Comparison of ENCODE assay signal across 8 cellular contexts in genomic region chr4:135418353-135418752, GRCh38.
DNase-seq lines count a peak whose midpoint lies in the region; ATAC-seq and TF ChIP-seq lines count a peak whose summit lies in the region.

No MANE protein-coding gene starts in this region.

- DNase-seq in AG04449 (ENCODE audit: low read depth, low spot score) (no peak), LHCN-M2 (ENCODE audit: low read depth) (peak; percentile 38), epithelial cell of esophagus (ENCODE audit: low read depth) (peak; percentile 47), posterior cingulate gyrus (no peak), NCI-H1436 (lab: John Stamatoyannopoulos, UW) (no peak)
- no peak for DNase-seq in naive thymus-derived CD4-positive, alpha-beta T cell
- DNase-seq in activated T-cell treated with anti-CD3 and anti-CD28 coated beads, Interleukin-2, amount 50 U/mL, for 72 hours, result no peak

- peaks cover 0 to 14% (median 1%) of the 10 kb centered on the region in 11 donors for H3K9me3 Mint-ChIP-seq in naive thymus-derived CD4-positive, alpha-beta T cell
- H3K9me3 Mint-ChIP-seq in activated T-cell treated with anti-CD3 and anti-CD28 coated beads, Interleukin-2, amount 50 U/mL, for 72 hours, result peaks cover 2 to 5% of the 10 kb centered on the region in 2 donors

- no peak overlapping the region for H3K4me3 ChIP-seq in AG04449 (ENCODE audit: low read depth, low read length)
- H3K4me3 ChIP-seq in epithelial cell of esophagus (ENCODE audit: low read length), result no peak overlapping the region
- H3K4me3 ChIP-seq in naive thymus-derived CD4-positive, alpha-beta T cell (ENCODE audit: low read length), result no peak overlapping the region

- no peaks in the 10 kb centered on the region for H3K4me1 ChIP-seq in naive thymus-derived CD4-positive, alpha-beta T cell (ENCODE audit: control insufficient read depth in 2 of 2, insufficient read depth in 2 of 2, low read length in 2 of 2)

- no peaks in the 10 kb centered on the region for H3K9me3 ChIP-seq in naive thymus-derived CD4-positive, alpha-beta T cell (ENCODE audit: control insufficient read depth in 2 of 3, low read length in 3 of 3)

- TF ChIP-seq CTCF in AG04449 (IDR thresholded peaks at IDR 0.05; ENCODE audit: insufficient read depth, low read length, missing control alignments) (peak; percentile 18), epithelial cell of esophagus (IDR thresholded peaks at IDR 0.05; ENCODE audit: insufficient read depth, low read depth, low read length, missing control alignments) (peak; percentile 65)

- POLR2A ChIA-PET in AG04449 (lab: Yijun Ruan, JAX), result no interaction called here
- POLR2A ChIA-PET in naive thymus-derived CD4-positive, alpha-beta T cell (lab: Charles Lee), result no interaction called here

- no peaks in the 10 kb centered on the region for H3K27me3 Mint-ChIP-seq in naive thymus-derived CD4-positive, alpha-beta T cell
- H3K27me3 Mint-ChIP-seq in activated T-cell treated with anti-CD3 and anti-CD28 coated beads, Interleukin-2, amount 50 U/mL, for 72 hours (ENCODE audit: low read depth), result no peaks in the 10 kb centered on the region

- H3K27me3 ChIP-seq in naive thymus-derived CD4-positive, alpha-beta T cell (ENCODE audit: control insufficient read depth in 2 of 2, insufficient read depth in 2 of 2, low read length in 2 of 2), result no peaks in the 10 kb centered on the region

- H3K27ac ChIP-seq in naive thymus-derived CD4-positive, alpha-beta T cell (ENCODE audit: low read depth, low read length), result no peak overlapping the region

- H3K4me3 Mint-ChIP-seq in naive thymus-derived CD4-positive, alpha-beta T cell, result no peak overlapping the region
- H3K4me3 Mint-ChIP-seq in activated T-cell treated with anti-CD3 and anti-CD28 coated beads, Interleukin-2, amount 50 U/mL, for 72 hours, result no peak overlapping the region

- H3K36me3 Mint-ChIP-seq in naive thymus-derived CD4-positive, alpha-beta T cell, result no peaks in the 10 kb centered on the region
- no peaks in the 10 kb centered on the region for H3K36me3 Mint-ChIP-seq in activated T-cell treated with anti-CD3 and anti-CD28 coated beads, Interleukin-2, amount 50 U/mL, for 72 hours (ENCODE audit: insufficient read depth in 2 of 2)

- no peaks in the 10 kb centered on the region for H3K36me3 ChIP-seq in naive thymus-derived CD4-positive, alpha-beta T cell (ENCODE audit: control insufficient read depth in 2 of 3, insufficient read depth in 3 of 3, low read length in 3 of 3)

- CTCF ChIA-PET in AG04449 (lab: Yijun Ruan, JAX), result no interaction called here
- CTCF ChIA-PET in naive thymus-derived CD4-positive, alpha-beta T cell (lab: Charles Lee), result no interaction called here

- no peaks in the 10 kb centered on the region for H3K4me1 Mint-ChIP-seq in naive thymus-derived CD4-positive, alpha-beta T cell
- no peaks in the 10 kb centered on the region for H3K4me1 Mint-ChIP-seq in activated T-cell treated with anti-CD3 and anti-CD28 coated beads, Interleukin-2, amount 50 U/mL, for 72 hours (ENCODE audit: low read depth)

- peak overlapping the region in 1 of 9 donors; percentile 25 for H3K27ac Mint-ChIP-seq in naive thymus-derived CD4-positive, alpha-beta T cell
- H3K27ac Mint-ChIP-seq in activated T-cell treated with anti-CD3 and anti-CD28 coated beads, Interleukin-2, amount 50 U/mL, for 72 hours, result no peak overlapping the region

- intact Hi-C loops in posterior cingulate gyrus (cut with DNase I), result no loop called here
- intact Hi-C loops in naive thymus-derived CD4-positive, alpha-beta T cell (cut with micrococcal nuclease), result no loop called here

- peak; percentile 65 for ATAC-seq in GM18909 (IDR thresholded peaks at IDR 0.05; ENCODE audit: poor library complexity, unreplicated experiment)
- ATAC-seq in naive thymus-derived CD4-positive, alpha-beta T cell, result no peak
- ATAC-seq in activated T-cell treated with anti-CD3 and anti-CD28 coated beads, Interleukin-2, amount 50 U/mL, for 72 hours (replicated peaks in 1 of 2), result no peak

Comparison
In these comparisons a context has a peak if more than half of its experiments do, and no peak if none do; other contexts are left out.
1. DNase-seq: peak in LHCN-M2 (single experiment) and epithelial cell of esophagus (single experiment); none in AG04449 (single experiment), posterior cingulate gyrus (0 of 10), NCI-H1436 (single experiment), naive thymus-derived CD4-positive, alpha-beta T cell (0 of 9) and activated T-cell treated with anti-CD3 and anti-CD28 coated beads, Interleukin-2, amount 50 U/mL, for 72 hours (0 of 2).